Comparison of ENCODE assay signal across 10 cellular contexts in the genomic region with DNA sequence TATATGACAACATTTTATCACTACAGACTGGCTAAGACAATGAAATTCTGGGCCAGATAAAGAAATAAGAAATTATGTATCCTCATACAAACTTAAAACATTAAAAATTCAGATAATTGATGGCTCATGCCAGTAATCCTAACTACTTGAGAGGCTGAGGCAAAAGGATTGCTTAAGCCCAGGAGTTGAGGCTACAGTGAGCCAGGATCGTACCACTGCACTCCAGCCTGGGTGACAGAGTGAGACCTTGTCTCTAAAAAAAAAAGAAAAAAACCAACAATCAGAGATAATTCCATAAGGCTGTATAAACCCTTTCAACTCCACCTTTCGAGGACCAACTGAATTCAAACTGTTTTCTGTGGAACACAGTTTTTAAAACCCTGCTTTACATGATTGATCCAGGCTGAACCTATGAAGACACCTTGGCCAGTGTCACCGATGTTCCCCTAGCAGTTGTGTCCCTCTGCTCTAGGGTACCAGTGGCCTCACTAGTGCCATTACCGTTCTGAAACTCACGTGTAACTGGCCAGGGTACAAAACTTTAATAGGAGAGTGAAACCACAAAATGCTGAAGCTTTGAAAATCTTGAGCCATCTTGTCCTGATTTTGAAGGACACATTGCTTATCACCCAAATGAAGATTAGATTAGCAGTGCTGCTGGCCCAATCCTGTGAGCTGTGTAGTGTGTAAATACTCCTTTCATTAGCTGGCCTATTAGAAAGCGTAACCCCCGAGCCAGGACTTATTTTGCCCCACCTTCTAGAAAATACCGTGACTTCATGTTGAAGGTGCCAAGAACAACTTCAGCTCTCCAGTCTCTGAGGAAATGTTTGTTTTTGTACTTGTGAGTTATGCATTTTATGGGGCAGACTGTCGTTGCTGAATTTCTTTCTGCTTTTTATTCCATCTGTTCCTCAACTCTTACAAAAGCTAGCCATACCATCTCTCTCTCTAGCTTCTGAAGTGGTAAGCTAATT.
A peak's percentile ranks its signal among the peaks of the same experiment; 100 is the strongest.
DNase-seq lines count a peak whose midpoint lies in the region; ATAC-seq and TF ChIP-seq lines count a peak whose summit lies in the region.
"Had no signal": no experiment of that assay in that cellular context is flagged by ENCODE, and none has a peak within 500 bp of the region (broad histone marks: within the 10 kb centered on the region; RNA-seq: fewer than 3 reads in every experiment).

No MANE protein-coding gene starts in this region.

- H3K36me3 ChIP-seq in adrenal gland (replicated peaks in 1 of 2) (no peaks in the 10 kb centered on the region), ovary (no peaks in the 10 kb centered on the region)

- H3K9me3 Mint-ChIP-seq in effector memory CD8-positive, alpha-beta T cell, result no peaks in the 10 kb centered on the region
- H3K9me3 Mint-ChIP-seq: type B pancreatic cell had no signal

- 23 to 27% (median 24%) methylated on average over 9 of the region's 9 CpGs for WGBS in adrenal gland, 4 donors
- WGBS in ovary, 3 donors, result 23 to 25% (median 24%) methylated on average over 9 of the region's 9 CpGs

- TF ChIP-seq EP300 in ovary (IDR thresholded peaks at IDR 0.05), result no peak

- POLR2A ChIA-PET in AG04449 (lab: Yijun Ruan, JAX), result interaction anchor here (0.6 kb wide), 1 partner anchor 57 kb away, joined by 3 read pairs; no protein-coding TSS in a partner anchor

- H3K9me3 ChIP-seq in adrenal gland (replicated peaks in 1 of 3) (no peaks in the 10 kb centered on the region), ovary (no peaks in the 10 kb centered on the region)

- H3K4me3 Mint-ChIP-seq in effector memory CD8-positive, alpha-beta T cell, result no peak overlapping the region
- H3K4me3 Mint-ChIP-seq: activated CD8-positive, alpha-beta memory T cell treated with anti-CD3 and anti-CD28 coated beads, Interleukin-2, amount 10 ng/mL, durations not matched to agents 7 days and 5 days; type B pancreatic cell had no signal

- no peak overlapping the region for H3K27ac Mint-ChIP-seq in effector memory CD8-positive, alpha-beta T cell
- H3K27ac Mint-ChIP-seq: activated CD8-positive, alpha-beta memory T cell treated with anti-CD3 and anti-CD28 coated beads, Interleukin-2, amount 10 ng/mL, durations not matched to agents 7 days and 5 days; type B pancreatic cell had no signal

- H3K27me3 ChIP-seq in adrenal gland (no peaks in the 10 kb centered on the region), ovary (no peaks in the 10 kb centered on the region)

- no peak for TF ChIP-seq CTCF in AG04449 (IDR thresholded peaks at IDR 0.05; ENCODE audit: insufficient read depth, low read length, missing control alignments)
- no peak for TF ChIP-seq CTCF in adrenal gland (IDR thresholded peaks at IDR 0.05)
- TF ChIP-seq CTCF in ovary (IDR thresholded peaks at IDR 0.05), result no peak

- TF ChIP-seq POLR2A in adrenal gland (IDR thresholded peaks at IDR 0.05) (peak; percentile 29 to 94), ovary (IDR thresholded peaks at IDR 0.05) (no peak)

- H3K4me1 ChIP-seq in adrenal gland (replicated peaks in 1 of 2) (peaks cover 21 to 64% of the 10 kb centered on the region in 2 donors), ovary (ENCODE audit: insufficient read depth) (peaks cover 4% of the 10 kb centered on the region)

- peak overlapping the region; percentile 35 to 88 (median 76) for H3K27ac ChIP-seq in adrenal gland
- peak overlapping the region; percentile 33 to 57 for H3K27ac ChIP-seq in ovary

- H3K4me1 Mint-ChIP-seq in effector memory CD8-positive, alpha-beta T cell (ENCODE audit: low read depth in 2 of 2), result peaks cover 0 to 4% of the 10 kb centered on the region in 2 donors

- peaks cover 34 to 37% of the 10 kb centered on the region in 2 donors for H3K27me3 Mint-ChIP-seq in effector memory CD8-positive, alpha-beta T cell
- H3K27me3 Mint-ChIP-seq: type B pancreatic cell had no signal

- CTCF ChIA-PET in AG04449 (lab: Yijun Ruan, JAX), result interaction anchor here (0.7 to 8.4 kb wide), 8 partner anchors 11 to 283 kb away, joined by 3 to 254 read pairs (median 4); no protein-coding TSS in a partner anchor

- no peak overlapping the region for H3K4me3 ChIP-seq in AG04449 (ENCODE audit: low read depth, low read length)
- peak overlapping the region in 2 of 4 donors; percentile 31 to 50 for H3K4me3 ChIP-seq in adrenal gland
- no peak overlapping the region for H3K4me3 ChIP-seq in ovary

- ATAC-seq in effector memory CD8-positive, alpha-beta T cell (replicated peaks), result no peak
- no peak for ATAC-seq in HG03039 (IDR thresholded peaks at IDR 0.05; ENCODE audit: unreplicated experiment)
- ATAC-seq: activated CD8-positive, alpha-beta memory T cell treated with anti-CD3 and anti-CD28 coated beads, Interleukin-2, amount 10 ng/mL, durations not matched to agents 7 days and 5 days had no signal

- H3K36me3 Mint-ChIP-seq in effector memory CD8-positive, alpha-beta T cell (ENCODE audit: insufficient read depth), result no peaks in the 10 kb centered on the region
- H3K36me3 Mint-ChIP-seq: activated CD8-positive, alpha-beta memory T cell treated with anti-CD3 and anti-CD28 coated beads, Interleukin-2, amount 10 ng/mL, durations not matched to agents 7 days and 5 days; type B pancreatic cell had no signal

- intact Hi-C loops in adrenal gland (cut with DNase I) (loop anchor here in 1 of 2 donors (5.0 kb wide), 1 partner anchor 60 kb away; no protein-coding TSS in a partner anchor), ovary (cut with DNase I) (no loop called here)

- DNase-seq in AG04449 (ENCODE audit: low read depth, low spot score) (peak; percentile 89), adrenal gland (peak; percentile 46 to 90 (median 86)), fibroblast of the conjunctiva (ENCODE audit: low read depth) (peak; percentile 63), ovary (peak in 1 of 5 donors; percentile 36), OCI-M2 (lab: John Stamatoyannopoulos, UW; ENCODE audit: unreplicated experiment) (no peak), C1 segment of cervical spinal cord (lab: John Stamatoyannopoulos, UW) (no peak)
- no peak for DNase-seq in effector memory CD8-positive, alpha-beta T cell
- DNase-seq: activated CD8-positive, alpha-beta memory T cell treated with anti-CD3 and anti-CD28 coated beads, Interleukin-2, amount 10 ng/mL, durations not matched to agents 7 days and 5 days had no signal

Comparison
In these comparisons a context has a peak if more than half of its experiments do, and no peak if none do; other contexts are left out.
1. DNase-seq: peak in AG04449 (single experiment), adrenal gland (7 of 7) and fibroblast of the conjunctiva (single experiment); none in OCI-M2 (single experiment), effector memory CD8-positive, alpha-beta T cell (0 of 3) and C1 segment of cervical spinal cord (0 of 14).